In genomic region chr11:76208829-76209670, GRCh38 we compare ENCODE assay signal across 8 cellular contexts. TPM values are rescaled to one million over a fixed set of nuclear protein-coding genes. Genes with fewer than 3 reads are reported as not detected.
A peak's percentile ranks its signal among the peaks of the same experiment; 100 is the strongest.
DNase-seq lines count a peak whose midpoint lies in the region; ATAC-seq and TF ChIP-seq lines count a peak whose summit lies in the region.

No MANE protein-coding gene starts in this region.

- H3K27ac Mint-ChIP-seq in endothelial cell (ENCODE audit: unreplicated experiment): no peak overlapping the region

- H3K36me3 Mint-ChIP-seq in endothelial cell (ENCODE audit: low read depth, unreplicated experiment): no peaks in the 10 kb centered on the region

- H3K4me1 ChIP-seq in BE2C: peaks cover 5% of the 10 kb centered on the region

- no peaks in the 10 kb centered on the region for H3K36me3 ChIP-seq in BE2C
- H3K36me3 ChIP-seq in H7 (replicated peaks; ENCODE audit: control insufficient read depth, insufficient read depth, low read length): no peaks in the 10 kb centered on the region

- DNase-seq in BE2C (peak; percentile 84), H7 (peak; percentile 96), NCI-H748 (lab: John Stamatoyannopoulos, UW; ENCODE audit: unreplicated experiment) (peak; percentile 80), endothelial cell (ENCODE audit: low spot score) (peak; percentile 87), midbrain (lab: John Stamatoyannopoulos, UW) (peak; percentile 51)
- peak; percentile 35 to 71 for DNase-seq in activated CD8-positive, alpha-beta memory T cell treated with anti-CD3 and anti-CD28 coated beads for 1 hour (ENCODE audit: extremely low read depth in 1 of 2, low read depth in 1 of 2)
- DNase-seq in stimulated activated CD8-positive, alpha-beta memory T cell treated with anti-CD3 and anti-CD28 coated beads, Interleukin-15, amount 100 ng/mL, for 48 hours (ENCODE audit: low read depth in 2 of 2): peak; percentile 61 to 70

- H3K4me1 Mint-ChIP-seq in endothelial cell (ENCODE audit: unreplicated experiment): peaks cover 12% of the 10 kb centered on the region

- H3K4me3 Mint-ChIP-seq in endothelial cell (ENCODE audit: unreplicated experiment): no peak overlapping the region

- peaks cover 24% of the 10 kb centered on the region for H3K27me3 Mint-ChIP-seq in endothelial cell (ENCODE audit: unreplicated experiment)

- H3K9me3 ChIP-seq in BE2C: no peaks in the 10 kb centered on the region

- ATAC-seq in GM18909 (IDR thresholded peaks at IDR 0.05; ENCODE audit: poor library complexity, unreplicated experiment): no peak

- H3K4me3 ChIP-seq in BE2C (ENCODE audit: low read depth, low read length) (peak overlapping the region; percentile 80), H7 (ENCODE audit: insufficient read depth, low read depth, low read length) (peak overlapping the region; percentile 55)

- H3K27me3 ChIP-seq in BE2C: peaks cover 54% of the 10 kb centered on the region
- peaks cover 89% of the 10 kb centered on the region for H3K27me3 ChIP-seq in H7 (ENCODE audit: control insufficient read depth, insufficient read depth, low read length)

- TF ChIP-seq CTCF in BE2C (IDR thresholded peaks at IDR 0.05; ENCODE audit: low read depth, low read length) (peak; percentile 84), endothelial cell (IDR thresholded peaks at IDR 0.05; ENCODE audit: unreplicated experiment) (peak; percentile 98)

- H3K9me3 Mint-ChIP-seq in endothelial cell (ENCODE audit: unreplicated experiment): no peaks in the 10 kb centered on the region

RNA-seq across cellular contexts. Expression of gene WNT11, which starts 2.7 kb away (rescaled TPM):
- 1.8 TPM for polyA plus RNA-seq in BE2C (2012; ENCODE audit: insufficient read depth, insufficient read length, low read depth)
- total RNA-seq in H7 (2014; rRNA removed; shearing (Covaris generic)): 1.0 and 1.2 TPM in 2 replicates
- 3.6 TPM for total RNA-seq in endothelial cell (ENCODE audit: unreplicated experiment)
